In genomic region chr17:35255316-35255715, GRCh38 we compare ENCODE assay signal across 23 cellular contexts. TPM values are rescaled to one million over a fixed set of nuclear protein-coding genes. Genes with fewer than 3 reads are reported as not detected.
DNase-seq lines count a peak whose midpoint lies in the region; ATAC-seq and TF ChIP-seq lines count a peak whose summit lies in the region.
"Had no signal": no experiment of that assay in that cellular context is flagged by ENCODE, and none has a peak within 500 bp of the region (broad histone marks: within the 10 kb centered on the region; RNA-seq: fewer than 3 reads in every experiment).

No MANE protein-coding gene starts in this region.

- in situ Hi-C loops in G401 (cut with HindIII; ENCODE audit: low sequenced_read_pairs) = no loop called here

- no peak overlapping the region for H3K9ac ChIP-seq in BLaER1 treated with 17β-estradiol and CSF1 and Interleukin-3, amounts not matched to agents 10 nM and 100 nM

- H3K36me3 Mint-ChIP-seq in CD8-positive, alpha-beta T cell = peaks cover 87% of the 10 kb centered on the region
- peaks cover 27% of the 10 kb centered on the region for H3K36me3 Mint-ChIP-seq in activated naive CD8-positive, alpha-beta T cell treated with anti-CD3 and anti-CD28 coated beads, Interleukin-2, amount 50 U/mL, for 24 hours (ENCODE audit: low read depth)
- H3K36me3 Mint-ChIP-seq in naive thymus-derived CD8-positive, alpha-beta T cell = peaks cover 0 to 91% (median 52%) of the 10 kb centered on the region in 3 donors

- peaks cover 90% of the 10 kb centered on the region for H3K4me1 Mint-ChIP-seq in CD8-positive, alpha-beta T cell (ENCODE audit: low read depth)
- H3K4me1 Mint-ChIP-seq in activated naive CD8-positive, alpha-beta T cell treated with anti-CD3 and anti-CD28 coated beads, Interleukin-2, amount 50 U/mL, for 24 hours = peaks cover 81% of the 10 kb centered on the region
- H3K4me1 Mint-ChIP-seq in naive thymus-derived CD8-positive, alpha-beta T cell = peaks cover 42 to 95% (median 88%) of the 10 kb centered on the region in 4 donors

- peaks cover 0 to 50% (median 8%) of the 10 kb centered on the region in 11 experiments; a peak in 12 of 22 replicates for H3K36me3 ChIP-seq in BLaER1 treated with 17β-estradiol and CSF1 and Interleukin-3, amounts not matched to agents 10 nM and 100 nM
- H3K36me3 ChIP-seq in CD8-positive, alpha-beta T cell (ENCODE audit: insufficient read depth, low read length) = peaks cover 25% of the 10 kb centered on the region
- H3K36me3 ChIP-seq: pancreas had no signal

- POLR2A ChIA-PET in CD8-positive, alpha-beta T cell (lab: Charles Lee) = interaction anchor here (1.4 kb wide), 1 partner anchor 14 kb away, joined by 5 read pairs; no protein-coding TSS in a partner anchor
- POLR2A ChIA-PET in naive thymus-derived CD8-positive, alpha-beta T cell (lab: Charles Lee) = interaction anchor here (0.6 kb wide), 1 partner anchor 9 kb away, joined by 3 read pairs; no protein-coding TSS in a partner anchor

- H3K4me3 ChIP-seq in BLaER1 treated with 17β-estradiol and CSF1 and Interleukin-3, amounts not matched to agents 10 nM and 100 nM = no peak overlapping the region
- no peak overlapping the region for H3K4me3 ChIP-seq in CD8-positive, alpha-beta T cell (ENCODE audit: low read depth, low read length)
- H3K4me3 ChIP-seq: body of pancreas, mucosa of descending colon, pancreas had no signal

- DNase-seq in CD8-positive, alpha-beta T cell = no peak
- no peak for DNase-seq in activated naive CD8-positive, alpha-beta T cell treated with anti-CD3 and anti-CD28 coated beads, Interleukin-2, amount 50 U/mL, for 24 hours
- DNase-seq in naive thymus-derived CD8-positive, alpha-beta T cell = no peak
- DNase-seq in G401 (ENCODE audit: low spot score) = no peak
- no peak for DNase-seq in EL
- no peak for DNase-seq in activated CD8-positive, alpha-beta memory T cell treated with anti-CD3 and anti-CD28 coated beads for 24 hours
- no peak for DNase-seq in SHP77 (lab: John Stamatoyannopoulos, UW)
- DNase-seq: activated CD4-positive, CD25-positive, alpha-beta regulatory T cell treated with anti-CD3 and anti-CD28 coated beads, Interleukin-2, amount 50 U/mL, for 72 hours; activated CD8-positive, alpha-beta memory T cell treated with anti-CD3 and anti-CD28 coated beads, Interleukin-2, amount 50 U/mL, for 4 hours; activated naive CD4-positive, alpha-beta T cell treated with Interleukin-2 at 50 U/mL for 16 hours; AML-193; body of pancreas; dermis blood vessel endothelial cell; erythroblast; GF-D8; KG1; mucosa of descending colon; MV-4-11; NCI-H2029 treated with DMSO at 0.1 percent for 48 hours; NCI-H526; pancreas; stimulated activated CD4-positive, alpha-beta T cell treated with anti-CD3 and anti-CD28 coated beads, Interleukin-2, amount 100 ng/mL, for 48 hours had no signal

- H3K4me1 ChIP-seq in BLaER1 treated with 17β-estradiol and CSF1 and Interleukin-3, amounts not matched to agents 10 nM and 100 nM = peaks cover 0 to 64% (median 33%) of the 10 kb centered on the region in 10 experiments; a peak in 14 of 20 replicates
- peaks cover 69% of the 10 kb centered on the region for H3K4me1 ChIP-seq in CD8-positive, alpha-beta T cell (ENCODE audit: insufficient read depth, low read length)

- no peaks in the 10 kb centered on the region for H3K27me3 Mint-ChIP-seq in CD8-positive, alpha-beta T cell (ENCODE audit: low read depth)
- no peaks in the 10 kb centered on the region for H3K27me3 Mint-ChIP-seq in activated naive CD8-positive, alpha-beta T cell treated with anti-CD3 and anti-CD28 coated beads, Interleukin-2, amount 50 U/mL, for 24 hours
- no peaks in the 10 kb centered on the region for H3K27me3 Mint-ChIP-seq in naive thymus-derived CD8-positive, alpha-beta T cell

- CTCF ChIA-PET in CD8-positive, alpha-beta T cell (lab: Charles Lee) = no interaction called here

- H3K27ac Mint-ChIP-seq in CD8-positive, alpha-beta T cell = peak overlapping the region; percentile 90
- H3K27ac Mint-ChIP-seq in activated naive CD8-positive, alpha-beta T cell treated with anti-CD3 and anti-CD28 coated beads, Interleukin-2, amount 50 U/mL, for 24 hours = peak overlapping the region; percentile 50
- H3K27ac Mint-ChIP-seq in naive thymus-derived CD8-positive, alpha-beta T cell = peak overlapping the region; percentile 32 to 91 (median 83)

- ATAC-seq in CD8-positive, alpha-beta T cell = no peak
- ATAC-seq in activated naive CD8-positive, alpha-beta T cell treated with anti-CD3 and anti-CD28 coated beads, Interleukin-2, amount 50 U/mL, for 24 hours = no peak
- no peak for ATAC-seq in naive thymus-derived CD8-positive, alpha-beta T cell
- ATAC-seq: body of pancreas, mucosa of descending colon had no signal

- peak overlapping the region in 5 of 11 experiments; percentile 58 to 75 (median 67); a peak in 7 of 22 replicates for H3K27ac ChIP-seq in BLaER1 treated with 17β-estradiol and CSF1 and Interleukin-3, amounts not matched to agents 10 nM and 100 nM
- no peak overlapping the region for H3K27ac ChIP-seq in CD8-positive, alpha-beta T cell (ENCODE audit: low read depth, low read length)

- intact Hi-C loops in CD8-positive, alpha-beta T cell (cut with DNase I, micrococcal nuclease) = loop anchor here in 1 of 2 experiments (5.0 kb wide), 1 partner anchor 107 kb away; no protein-coding TSS in a partner anchor

- H3K4me2 ChIP-seq in BLaER1 treated with 17β-estradiol and CSF1 and Interleukin-3, amounts not matched to agents 10 nM and 100 nM = peak overlapping the region in 6 of 11 experiments; percentile 11 to 90 (median 76); a peak in 10 of 22 replicates

- H3K4me3 Mint-ChIP-seq in CD8-positive, alpha-beta T cell = peak overlapping the region; percentile 37
- no peak overlapping the region for H3K4me3 Mint-ChIP-seq in activated naive CD8-positive, alpha-beta T cell treated with anti-CD3 and anti-CD28 coated beads, Interleukin-2, amount 50 U/mL, for 24 hours
- H3K4me3 Mint-ChIP-seq in naive thymus-derived CD8-positive, alpha-beta T cell = peak overlapping the region in 9 of 10 donors; percentile 11 to 51 (median 43)

- H3K9me3 ChIP-seq in BLaER1 treated with 17β-estradiol and CSF1 and Interleukin-3, amounts not matched to agents 10 nM and 100 nM (replicated peaks in 1 of 11) = peaks cover 0 to 20% (median 0%) of the 10 kb centered on the region in 11 experiments; a peak in 2 of 22 replicates
- H3K9me3 ChIP-seq in CD8-positive, alpha-beta T cell (ENCODE audit: low read length) = no peaks in the 10 kb centered on the region
- H3K9me3 ChIP-seq: body of pancreas, mucosa of descending colon, pancreas had no signal

- peaks cover 2% of the 10 kb centered on the region for H3K9me3 Mint-ChIP-seq in CD8-positive, alpha-beta T cell
- H3K9me3 Mint-ChIP-seq in activated naive CD8-positive, alpha-beta T cell treated with anti-CD3 and anti-CD28 coated beads, Interleukin-2, amount 50 U/mL, for 24 hours = no peaks in the 10 kb centered on the region
- no peaks in the 10 kb centered on the region for H3K9me3 Mint-ChIP-seq in naive thymus-derived CD8-positive, alpha-beta T cell

- no peak for TF ChIP-seq CTCF in CD8-positive, alpha-beta T cell (IDR thresholded peaks at IDR 0.05)

- no peaks in the 10 kb centered on the region for H3K27me3 ChIP-seq in BLaER1 treated with 17β-estradiol and CSF1 and Interleukin-3, amounts not matched to agents 10 nM and 100 nM
- H3K27me3 ChIP-seq in CD8-positive, alpha-beta T cell (ENCODE audit: insufficient read depth, low read length) = no peaks in the 10 kb centered on the region
- H3K27me3 ChIP-seq: body of pancreas, pancreas had no signal

- H4K20me1 ChIP-seq in BLaER1 treated with 17β-estradiol and CSF1 and Interleukin-3, amounts not matched to agents 10 nM and 100 nM = peaks cover 0 to 47% (median 0%) of the 10 kb centered on the region in 11 experiments; a peak in 2 of 22 replicates

RNA-seq across cellular contexts. Expression of gene SLFN5, which starts 12.4 kb away (rescaled TPM):
- 10 to 100 TPM; 46.7 to 47.0 TPM for total RNA-seq in CD8-positive, alpha-beta T cell
- 100 to 1,000 TPM; 224 to 227 TPM for total RNA-seq in naive thymus-derived CD8-positive, alpha-beta T cell
- polyA plus RNA-seq in naive thymus-derived CD8-positive, alpha-beta T cell = 100 to 1,000 TPM in 1 of 3 donors, 10 to 100 TPM in 2; 73.8 to 161 (median 87.4) TPM
- total RNA-seq in G401 (2014; rRNA removed; shearing (Covaris generic)) = 0.06 and 0.54 TPM in 2 replicates

Comparison
In these comparisons a context has a peak if more than half of its experiments do, and no peak if none do; other contexts are left out.
1. RNA of gene SLFN5, which starts 12.4 kb away (total RNA-seq): 224 to 227 TPM in naive thymus-derived CD8-positive, alpha-beta T cell and 46.7 to 47.0 TPM in CD8-positive, alpha-beta T cell; 0.06 to 0.54 TPM in G401; every median in the first group is over 10 times any median in the second.
2. Peak in every context shown above with its lines, with median percentiles within 50 percentile points of each other: H3K27ac Mint-ChIP-seq.